Comparison of ENCODE assay signal across 1 cellular context in genomic region chr11:44179173-44179572, GRCh38.
TF ChIP-seq lines count a peak whose summit lies in the region.

No MANE protein-coding gene starts in this region.

TF ChIP-seq in HEK293T, 16 proteins besides CTCF, POLR2A, EP300 and RAD21 (continued from another document):
- TF ChIP-seq PKNOX1 (IDR thresholded peaks at IDR 0.05) (peak; percentile 64; the same call in 1 of the 2 replicates), ARNT (IDR thresholded peaks at IDR 0.05) (no peak)
